ENCODE assay signal across 1 cellular context in genomic region chr6:30238178-30238795, GRCh38.
TF ChIP-seq lines count a peak whose summit lies in the region.

No MANE protein-coding gene starts in this region.

TF ChIP-seq in HepG2, 621 proteins besides CTCF, POLR2A, EP300 and RAD21 (continued from another document and continues in another):
- no peak for TF ChIP-seq ZNF136 (CRISPR knock-in tag; IDR thresholded peaks at IDR 0.05; ENCODE audit: low read depth)
- no peak for TF ChIP-seq JUND (CRISPR knock-in tag; IDR thresholded peaks at IDR 0.05)
- no peak for TF ChIP-seq FOXO1 (CRISPR knock-in tag; IDR thresholded peaks at IDR 0.05)
- TF ChIP-seq PREB (CRISPR knock-in tag; IDR thresholded peaks at IDR 0.05), result no peak
- no peak for TF ChIP-seq HMG20A (CRISPR knock-in tag; IDR thresholded peaks at IDR 0.05; ENCODE audit: borderline replicate concordance)
- TF ChIP-seq, protein P1, sequence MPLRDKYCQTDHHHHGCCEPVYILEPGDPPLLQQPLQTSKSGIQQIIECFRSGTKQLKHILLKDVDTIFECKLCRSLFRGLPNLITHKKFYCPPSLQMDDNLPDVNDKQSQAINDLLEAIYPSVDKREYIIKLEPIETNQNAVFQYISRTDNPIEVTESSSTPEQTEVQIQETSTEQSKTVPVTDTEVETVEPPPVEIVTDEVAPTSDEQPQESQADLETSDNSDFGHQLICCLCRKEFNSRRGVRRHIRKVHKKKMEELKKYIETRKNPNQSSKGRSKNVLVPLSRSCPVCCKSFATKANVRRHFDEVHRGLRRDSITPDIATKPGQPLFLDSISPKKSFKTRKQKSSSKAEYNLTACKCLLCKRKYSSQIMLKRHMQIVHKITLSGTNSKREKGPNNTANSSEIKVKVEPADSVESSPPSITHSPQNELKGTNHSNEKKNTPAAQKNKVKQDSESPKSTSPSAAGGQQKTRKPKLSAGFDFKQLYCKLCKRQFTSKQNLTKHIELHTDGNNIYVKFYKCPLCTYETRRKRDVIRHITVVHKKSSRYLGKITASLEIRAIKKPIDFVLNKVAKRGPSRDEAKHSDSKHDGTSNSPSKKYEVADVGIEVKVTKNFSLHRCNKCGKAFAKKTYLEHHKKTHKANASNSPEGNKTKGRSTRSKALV (CRISPR knock-in tag; IDR thresholded peaks at IDR 0.05), result no peak
- TF ChIP-seq ZNF234 (CRISPR knock-in tag; conservative IDR thresholded peaks at IDR 0.05), result no peak
- TF ChIP-seq YY1 (IDR thresholded peaks at IDR 0.05; ENCODE audit: insufficient read depth, insufficient replicate concordance, low read depth, low read length), result peak; percentile 18
- no peak for TF ChIP-seq GTF3A (CRISPR knock-in tag; conservative IDR thresholded peaks at IDR 0.05)
- TF ChIP-seq PRMT3 (CRISPR knock-in tag; IDR thresholded peaks at IDR 0.05; ENCODE audit: borderline replicate concordance, low read depth), result no peak
- no peak for TF ChIP-seq ATRX (CRISPR knock-in tag; IDR thresholded peaks at IDR 0.05; ENCODE audit: borderline replicate concordance)
- TF ChIP-seq ZNF343 (CRISPR knock-in tag; IDR thresholded peaks at IDR 0.05), result no peak
- TF ChIP-seq ZNF251 (CRISPR knock-in tag; IDR thresholded peaks at IDR 0.05), result no peak
- TF ChIP-seq ZNF326 (CRISPR knock-in tag; IDR thresholded peaks at IDR 0.05; ENCODE audit: borderline replicate concordance), result no peak
- TF ChIP-seq ZNF7 (CRISPR knock-in tag; IDR thresholded peaks at IDR 0.05), result no peak
- TF ChIP-seq RXRA (CRISPR knock-in tag; IDR thresholded peaks at IDR 0.05), result no peak
- TF ChIP-seq, protein P2, sequence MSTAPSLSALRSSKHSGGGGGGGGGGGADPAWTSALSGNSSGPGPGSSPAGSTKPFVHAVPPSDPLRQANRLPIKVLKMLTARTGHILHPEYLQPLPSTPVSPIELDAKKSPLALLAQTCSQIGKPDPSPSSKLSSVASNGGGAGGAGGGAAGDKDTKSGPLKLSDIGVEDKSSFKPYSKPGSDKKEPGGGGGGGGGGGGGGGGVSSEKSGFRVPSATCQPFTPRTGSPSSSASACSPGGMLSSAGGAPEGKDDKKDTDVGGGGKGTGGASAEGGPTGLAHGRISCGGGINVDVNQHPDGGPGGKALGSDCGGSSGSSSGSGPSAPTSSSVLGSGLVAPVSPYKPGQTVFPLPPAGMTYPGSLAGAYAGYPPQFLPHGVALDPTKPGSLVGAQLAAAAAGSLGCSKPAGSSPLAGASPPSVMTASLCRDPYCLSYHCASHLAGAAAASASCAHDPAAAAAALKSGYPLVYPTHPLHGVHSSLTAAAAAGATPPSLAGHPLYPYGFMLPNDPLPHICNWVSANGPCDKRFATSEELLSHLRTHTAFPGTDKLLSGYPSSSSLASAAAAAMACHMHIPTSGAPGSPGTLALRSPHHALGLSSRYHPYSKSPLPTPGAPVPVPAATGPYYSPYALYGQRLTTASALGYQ (CRISPR knock-in tag; IDR thresholded peaks at IDR 0.05), result no peak
- no peak for TF ChIP-seq PRPF4 (IDR thresholded peaks at IDR 0.05; ENCODE audit: low read depth, low read length, poor library complexity, severe bottlenecking)
- TF ChIP-seq, protein P3, sequence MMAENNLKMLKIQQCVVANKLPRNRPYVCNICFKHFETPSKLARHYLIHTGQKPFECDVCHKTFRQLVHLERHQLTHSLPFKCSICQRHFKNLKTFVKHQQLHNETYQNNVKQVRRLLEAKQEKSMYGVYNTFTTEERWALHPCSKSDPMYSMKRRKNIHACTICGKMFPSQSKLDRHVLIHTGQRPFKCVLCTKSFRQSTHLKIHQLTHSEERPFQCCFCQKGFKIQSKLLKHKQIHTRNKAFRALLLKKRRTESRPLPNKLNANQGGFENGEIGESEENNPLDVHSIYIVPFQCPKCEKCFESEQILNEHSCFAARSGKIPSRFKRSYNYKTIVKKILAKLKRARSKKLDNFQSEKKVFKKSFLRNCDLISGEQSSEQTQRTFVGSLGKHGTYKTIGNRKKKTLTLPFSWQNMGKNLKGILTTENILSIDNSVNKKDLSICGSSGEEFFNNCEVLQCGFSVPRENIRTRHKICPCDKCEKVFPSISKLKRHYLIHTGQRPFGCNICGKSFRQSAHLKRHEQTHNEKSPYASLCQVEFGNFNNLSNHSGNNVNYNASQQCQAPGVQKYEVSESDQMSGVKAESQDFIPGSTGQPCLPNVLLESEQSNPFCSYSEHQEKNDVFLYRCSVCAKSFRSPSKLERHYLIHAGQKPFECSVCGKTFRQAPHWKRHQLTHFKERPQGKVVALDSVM (CRISPR knock-in tag; IDR thresholded peaks at IDR 0.05), result no peak
- no peak for TF ChIP-seq MZF1 (CRISPR knock-in tag; IDR thresholded peaks at IDR 0.05; ENCODE audit: borderline replicate concordance)
- TF ChIP-seq ZBTB43 (CRISPR knock-in tag; conservative IDR thresholded peaks at IDR 0.05), result no peak
- peak; percentile 46 for TF ChIP-seq ZFP36 (IDR thresholded peaks at IDR 0.05; ENCODE audit: borderline replicate concordance, low read depth, low read length, partially characterized antibody)
- 0 out of 2 replicates have a peak, but pooled peaks have one; percentile 51 for TF ChIP-seq ERF (CRISPR knock-in tag; IDR thresholded peaks at IDR 0.05)
- no peak for TF ChIP-seq ZBTB8A (CRISPR knock-in tag; IDR thresholded peaks at IDR 0.05; ENCODE audit: borderline replicate concordance, low read depth)
- TF ChIP-seq RBM22 (optimal IDR thresholded peaks at IDR 0.05; ENCODE audit: low read length), result no peak
- no peak for TF ChIP-seq RFXANK (CRISPR knock-in tag; IDR thresholded peaks at IDR 0.05)
- no peak for TF ChIP-seq ARNT2 (CRISPR knock-in tag; IDR thresholded peaks at IDR 0.05; ENCODE audit: low read depth)
- peak; percentile 28 for TF ChIP-seq TEAD3 (CRISPR knock-in tag; optimal IDR thresholded peaks at IDR 0.05; ENCODE audit: borderline replicate concordance)
- no peak for TF ChIP-seq BRCA1 (CRISPR knock-in tag; IDR thresholded peaks at IDR 0.05)
- TF ChIP-seq ZNF713 (CRISPR knock-in tag; IDR thresholded peaks at IDR 0.05), result no peak
- no peak for TF ChIP-seq JUNB (CRISPR knock-in tag; IDR thresholded peaks at IDR 0.05; ENCODE audit: borderline replicate concordance)
- TF ChIP-seq, protein P4, sequence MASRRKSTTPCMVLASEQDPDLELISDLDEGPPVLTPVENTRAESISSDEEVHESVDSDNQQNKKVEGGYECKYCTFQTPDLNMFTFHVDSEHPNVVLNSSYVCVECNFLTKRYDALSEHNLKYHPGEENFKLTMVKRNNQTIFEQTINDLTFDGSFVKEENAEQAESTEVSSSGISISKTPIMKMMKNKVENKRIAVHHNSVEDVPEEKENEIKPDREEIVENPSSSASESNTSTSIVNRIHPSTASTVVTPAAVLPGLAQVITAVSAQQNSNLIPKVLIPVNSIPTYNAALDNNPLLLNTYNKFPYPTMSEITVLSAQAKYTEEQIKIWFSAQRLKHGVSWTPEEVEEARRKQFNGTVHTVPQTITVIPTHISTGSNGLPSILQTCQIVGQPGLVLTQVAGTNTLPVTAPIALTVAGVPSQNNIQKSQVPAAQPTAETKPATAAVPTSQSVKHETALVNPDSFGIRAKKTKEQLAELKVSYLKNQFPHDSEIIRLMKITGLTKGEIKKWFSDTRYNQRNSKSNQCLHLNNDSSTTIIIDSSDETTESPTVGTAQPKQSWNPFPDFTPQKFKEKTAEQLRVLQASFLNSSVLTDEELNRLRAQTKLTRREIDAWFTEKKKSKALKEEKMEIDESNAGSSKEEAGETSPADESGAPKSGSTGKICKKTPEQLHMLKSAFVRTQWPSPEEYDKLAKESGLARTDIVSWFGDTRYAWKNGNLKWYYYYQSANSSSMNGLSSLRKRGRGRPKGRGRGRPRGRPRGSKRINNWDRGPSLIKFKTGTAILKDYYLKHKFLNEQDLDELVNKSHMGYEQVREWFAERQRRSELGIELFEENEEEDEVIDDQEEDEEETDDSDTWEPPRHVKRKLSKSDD (CRISPR knock-in tag; IDR thresholded peaks at IDR 0.05; ENCODE audit: low read depth), result 0 out of 2 replicates have a peak, but pooled peaks have one; percentile 38
- no peak for TF ChIP-seq ZNF224 (CRISPR knock-in tag; IDR thresholded peaks at IDR 0.05)
- TF ChIP-seq, protein P5, sequence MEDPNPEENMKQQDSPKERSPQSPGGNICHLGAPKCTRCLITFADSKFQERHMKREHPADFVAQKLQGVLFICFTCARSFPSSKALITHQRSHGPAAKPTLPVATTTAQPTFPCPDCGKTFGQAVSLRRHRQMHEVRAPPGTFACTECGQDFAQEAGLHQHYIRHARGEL (CRISPR knock-in tag; IDR thresholded peaks at IDR 0.05), result no peak
- no peak for TF ChIP-seq KLF13 (CRISPR knock-in tag; IDR thresholded peaks at IDR 0.05)
- TF ChIP-seq THAP11 (CRISPR knock-in tag; IDR thresholded peaks at IDR 0.05), result no peak
- TF ChIP-seq, protein P6, sequence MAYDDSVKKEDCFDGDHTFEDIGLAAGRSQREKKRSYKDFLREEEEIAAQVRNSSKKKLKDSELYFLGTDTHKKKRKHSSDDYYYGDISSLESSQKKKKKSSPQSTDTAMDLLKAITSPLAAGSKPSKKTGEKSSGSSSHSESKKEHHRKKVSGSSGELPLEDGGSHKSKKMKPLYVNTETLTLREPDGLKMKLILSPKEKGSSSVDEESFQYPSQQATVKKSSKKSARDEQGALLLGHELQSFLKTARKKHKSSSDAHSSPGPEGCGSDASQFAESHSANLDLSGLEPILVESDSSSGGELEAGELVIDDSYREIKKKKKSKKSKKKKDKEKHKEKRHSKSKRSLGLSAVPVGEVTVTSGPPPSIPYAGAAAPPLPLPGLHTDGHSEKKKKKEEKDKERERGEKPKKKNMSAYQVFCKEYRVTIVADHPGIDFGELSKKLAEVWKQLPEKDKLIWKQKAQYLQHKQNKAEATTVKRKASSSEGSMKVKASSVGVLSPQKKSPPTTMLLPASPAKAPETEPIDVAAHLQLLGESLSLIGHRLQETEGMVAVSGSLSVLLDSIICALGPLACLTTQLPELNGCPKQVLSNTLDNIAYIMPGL (CRISPR knock-in tag; IDR thresholded peaks at IDR 0.05; ENCODE audit: borderline replicate concordance in 1 of 2, low read depth in 1 of 2), result no peak
- no peak for TF ChIP-seq ZNF34 (CRISPR knock-in tag; IDR thresholded peaks at IDR 0.05; ENCODE audit: borderline replicate concordance)
- no peak for TF ChIP-seq MTA1 (CRISPR knock-in tag; IDR thresholded peaks at IDR 0.05; ENCODE audit: borderline replicate concordance)
- no peak for TF ChIP-seq ARID2 (CRISPR knock-in tag; IDR thresholded peaks at IDR 0.05; ENCODE audit: borderline replicate concordance)
- no peak for TF ChIP-seq ZNF883 (CRISPR knock-in tag; IDR thresholded peaks at IDR 0.05; ENCODE audit: not compliant biosample characterization)
- no peak for TF ChIP-seq SNAPC5 (CRISPR knock-in tag; IDR thresholded peaks at IDR 0.05; ENCODE audit: borderline replicate concordance)
- no peak for TF ChIP-seq ZNF83 (CRISPR knock-in tag; IDR thresholded peaks at IDR 0.05; ENCODE audit: borderline replicate concordance)
- no peak for TF ChIP-seq KLF15 (CRISPR knock-in tag; IDR thresholded peaks at IDR 0.05; ENCODE audit: borderline replicate concordance)
- TF ChIP-seq KLF12 (CRISPR knock-in tag; IDR thresholded peaks at IDR 0.05; ENCODE audit: borderline replicate concordance), result no peak
- TF ChIP-seq TRIM22 (IDR thresholded peaks at IDR 0.05), result no peak
- TF ChIP-seq ZSCAN20 (CRISPR knock-in tag; IDR thresholded peaks at IDR 0.05; ENCODE audit: borderline replicate concordance), result no peak
- no peak for TF ChIP-seq HMGA1 (CRISPR knock-in tag; conservative IDR thresholded peaks at IDR 0.05)
- TF ChIP-seq STAG1 (CRISPR knock-in tag; IDR thresholded peaks at IDR 0.05), result peak; percentile 89
- TF ChIP-seq SMC3 (IDR thresholded peaks at IDR 0.05; ENCODE audit: low read length), result peak; percentile 72
- TF ChIP-seq ZSCAN31 (CRISPR knock-in tag; IDR thresholded peaks at IDR 0.05; ENCODE audit: low read depth), result no peak
- TF ChIP-seq ZBTB7B (CRISPR knock-in tag; IDR thresholded peaks at IDR 0.05), result no peak
- TF ChIP-seq ZNF768 (CRISPR knock-in tag; IDR thresholded peaks at IDR 0.05), result peak; percentile 87; the same call in 1 of the 2 replicates
- no peak for TF ChIP-seq CENPX (CRISPR knock-in tag; IDR thresholded peaks at IDR 0.05)
- TF ChIP-seq IRF2 (CRISPR knock-in tag; IDR thresholded peaks at IDR 0.05), result peak; percentile 59
- TF ChIP-seq SRF (IDR thresholded peaks at IDR 0.05; ENCODE audit: low read depth, low read length), result no peak
- TF ChIP-seq FOSL2 (CRISPR knock-in tag; IDR thresholded peaks at IDR 0.05), result peak; percentile 14; the same call in 1 of the 2 replicates
- no peak for TF ChIP-seq ESRRA (CRISPR knock-in tag; IDR thresholded peaks at IDR 0.05; ENCODE audit: low read depth)
